In genomic region chr5:3451961-3452360, GRCh38 we compare ENCODE assay signal across 23 cellular contexts.
"Had no signal": no experiment of that assay in that cellular context is flagged by ENCODE, and none has a peak within 500 bp of the region (broad histone marks: within the 10 kb centered on the region; RNA-seq: fewer than 3 reads in every experiment).

No MANE protein-coding gene starts in this region.

- H3K9me3 ChIP-seq: heart left ventricle had no signal

- H3K36me3 ChIP-seq: esophagus muscularis mucosa, gastroesophageal sphincter, heart left ventricle, left lung had no signal

- H3K27me3 ChIP-seq: esophagus muscularis mucosa, foreskin keratinocyte, gastroesophageal sphincter, heart left ventricle, left lung had no signal

- H3K27ac ChIP-seq: coronary artery, dorsolateral prefrontal cortex, esophagus muscularis mucosa, foreskin keratinocyte, gastroesophageal sphincter, heart left ventricle, left lung had no signal

- DNase-seq: dermis blood vessel endothelial cell; dorsolateral prefrontal cortex; effector CD4-positive, alpha-beta T cell; effector memory CD4-positive, alpha-beta T cell; foreskin keratinocyte; heart left ventricle; hippocampal formation; left cardiac atrium; left lung; left ventricle myocardium superior; mammary epithelial cell; mesendoderm; midbrain; naive thymus-derived CD4-positive, alpha-beta T cell had no signal

- H3K4me1 ChIP-seq: esophagus muscularis mucosa, foreskin keratinocyte, gastroesophageal sphincter, heart left ventricle, left lung had no signal

- ATAC-seq: foreskin keratinocyte; gastroesophageal sphincter; heart left ventricle; left cardiac atrium; left lung; left ventricle myocardium superior; naive thymus-derived CD4-positive, alpha-beta T cell had no signal

- H3K4me3 ChIP-seq: coronary artery, dorsolateral prefrontal cortex, esophagus muscularis mucosa, gastroesophageal sphincter, heart left ventricle, left lung, lung had no signal

- FAIRE-seq: colon, endothelial cell of umbilical vein, frontal cortex, islet of Langerhans, keratinocyte had no signal
